8 cellular contexts compared by ENCODE assay signal in genomic region chr14:104799657-104800599, GRCh38. TPM values are rescaled to one million over a fixed set of nuclear protein-coding genes. Genes with fewer than 3 reads are reported as not detected.
DNase-seq lines count a peak whose midpoint lies in the region; ATAC-seq and TF ChIP-seq lines count a peak whose summit lies in the region.

No MANE protein-coding gene starts in this region.

- in situ Hi-C loops in G401 (cut with HindIII; ENCODE audit: low sequenced_read_pairs) = no loop called here

- ATAC-seq in activated CD8-positive, alpha-beta memory T cell treated with anti-CD3 and anti-CD28 coated beads, Interleukin-2, amount 10 ng/mL, durations not matched to agents 7 days and 5 days = peak; percentile 73

- H3K4me3 ChIP-seq in endodermal cell (ENCODE audit: low read length) = peak overlapping the region; percentile 90
- peak overlapping the region; percentile 46 for H3K4me3 ChIP-seq in mesodermal cell (ENCODE audit: extremely low read depth, insufficient read depth, low read length, poor library complexity, severe bottlenecking)

- H3K27ac Mint-ChIP-seq in activated CD8-positive, alpha-beta memory T cell treated with anti-CD3 and anti-CD28 coated beads, Interleukin-2, amount 10 ng/mL, durations not matched to agents 7 days and 5 days = peak overlapping the region; percentile 42
- peak overlapping the region; percentile 93 for H3K27ac Mint-ChIP-seq in endodermal cell

- CTCF ChIA-PET in activated CD8-positive, alpha-beta memory T cell treated with anti-CD3 and anti-CD28 coated beads, Interleukin-2, amount 10 ng/mL, durations not matched to agents 7 days and 5 days (lab: Charles Lee) = interaction anchor here (0.7 to 2.4 kb wide), 11 partner anchors 8 to 123 kb away, joined by 3 to 15 read pairs (median 3); partner anchors contain the start of gene ADSS1

- H3K36me3 Mint-ChIP-seq in activated CD8-positive, alpha-beta memory T cell treated with anti-CD3 and anti-CD28 coated beads, Interleukin-2, amount 10 ng/mL, durations not matched to agents 7 days and 5 days = no peaks in the 10 kb centered on the region
- peaks cover 3% of the 10 kb centered on the region for H3K36me3 Mint-ChIP-seq in endodermal cell (ENCODE audit: low read depth)

- H3K9me3 Mint-ChIP-seq in activated CD8-positive, alpha-beta memory T cell treated with anti-CD3 and anti-CD28 coated beads, Interleukin-2, amount 10 ng/mL, durations not matched to agents 7 days and 5 days (ENCODE audit: low read depth) = no peaks in the 10 kb centered on the region
- H3K9me3 Mint-ChIP-seq in endodermal cell = no peaks in the 10 kb centered on the region

- H3K27me3 ChIP-seq in endodermal cell (ENCODE audit: control insufficient read depth, insufficient read depth, low read length, poor library complexity, severe bottlenecking) = peaks cover 16% of the 10 kb centered on the region

- peak; percentile 66 for TF ChIP-seq CTCF in endodermal cell (conservative IDR thresholded peaks at IDR 0.05)

- no peaks in the 10 kb centered on the region for H3K9me3 ChIP-seq in endodermal cell (ENCODE audit: control insufficient read depth, low read length)
- no peaks in the 10 kb centered on the region for H3K9me3 ChIP-seq in mesodermal cell (ENCODE audit: control insufficient read depth, low read length)

- H3K4me1 ChIP-seq in endodermal cell (ENCODE audit: control insufficient read depth, insufficient read depth, low read length) (peaks cover 12% of the 10 kb centered on the region), mesodermal cell (ENCODE audit: control insufficient read depth, insufficient read depth, low read length, poor library complexity, severe bottlenecking) (peaks cover 27% of the 10 kb centered on the region)

- peak; percentile 57 for DNase-seq in G401 (ENCODE audit: low spot score)
- peak; percentile 63 for DNase-seq in HCEC 1CT
- DNase-seq in NCI-H510A treated with DMSO at 0.1 percent for 48 hours (lab: John Stamatoyannopoulos, UW) = peak; percentile 57
- DNase-seq in activated CD8-positive, alpha-beta memory T cell treated with anti-CD3 and anti-CD28 coated beads, Interleukin-2, amount 10 ng/mL, durations not matched to agents 7 days and 5 days = peak; percentile 86
- DNase-seq in endodermal cell = peak; percentile 88
- peak; percentile 60 to 82 for DNase-seq in stimulated activated CD8-positive, alpha-beta memory T cell treated with anti-CD3 and anti-CD28 coated beads, Interleukin-2, amount 100 ng/mL, for 1 hour (ENCODE audit: low read depth in 2 of 2)
- no peak for DNase-seq in NCI-H187 (lab: John Stamatoyannopoulos, UW)

- no peak overlapping the region for H3K27ac ChIP-seq in endodermal cell (ENCODE audit: low read depth, low read length)
- peak overlapping the region; percentile 20 for H3K27ac ChIP-seq in mesodermal cell (ENCODE audit: low read depth, low read length, severe bottlenecking)

- WGBS in endodermal cell (ENCODE audit: insufficient coverage in 1 of 2, insufficient read length in 1 of 2), 2 experiments = 0 to 2% methylated on average over 14 to 66 of the region's 68 CpGs
- 2 to 6% methylated on average over 39 to 48 of the region's 68 CpGs for WGBS in mesodermal cell (ENCODE audit: insufficient coverage in 2 of 2), 2 experiments

- H3K36me3 ChIP-seq in endodermal cell (ENCODE audit: control insufficient read depth, insufficient read depth, low read length) = no peaks in the 10 kb centered on the region
- H3K36me3 ChIP-seq in mesodermal cell (ENCODE audit: control insufficient read depth, insufficient read depth, low read length) = no peaks in the 10 kb centered on the region

- peak overlapping the region; percentile 48 for H3K9ac ChIP-seq in endodermal cell (ENCODE audit: extremely low read depth, low read length, poor library complexity, severe bottlenecking)

- H3K4me1 Mint-ChIP-seq in activated CD8-positive, alpha-beta memory T cell treated with anti-CD3 and anti-CD28 coated beads, Interleukin-2, amount 10 ng/mL, durations not matched to agents 7 days and 5 days = peaks cover 23% of the 10 kb centered on the region
- peaks cover 17% of the 10 kb centered on the region for H3K4me1 Mint-ChIP-seq in endodermal cell

- H3K4me3 Mint-ChIP-seq in activated CD8-positive, alpha-beta memory T cell treated with anti-CD3 and anti-CD28 coated beads, Interleukin-2, amount 10 ng/mL, durations not matched to agents 7 days and 5 days = peak overlapping the region; percentile 39
- H3K4me3 Mint-ChIP-seq in endodermal cell = peak overlapping the region; percentile 78

- peaks cover 6% of the 10 kb centered on the region for H3K27me3 Mint-ChIP-seq in activated CD8-positive, alpha-beta memory T cell treated with anti-CD3 and anti-CD28 coated beads, Interleukin-2, amount 10 ng/mL, durations not matched to agents 7 days and 5 days
- H3K27me3 Mint-ChIP-seq in endodermal cell (ENCODE audit: insufficient read depth) = peaks cover 41% of the 10 kb centered on the region

RNA-seq across cellular contexts. Expression of gene ZBTB42, which starts 1.0 kb away (rescaled TPM):
- 14.3 and 25.3 TPM in 2 replicates for total RNA-seq in G401 (2014; rRNA removed; shearing (Covaris generic))
- 1 to 10 TPM; 4.9 to 5.5 TPM for total RNA-seq in activated CD8-positive, alpha-beta memory T cell treated with anti-CD3 and anti-CD28 coated beads, Interleukin-2, amount 10 ng/mL, durations not matched to agents 7 days and 5 days
- total RNA-seq in endodermal cell = 1 to 10 TPM; 7.7 to 8.4 TPM
- polyA plus RNA-seq in endodermal cell (2013, experiment 1 of 2) = 2.4 TPM
- 2.6 TPM for polyA plus RNA-seq in endodermal cell (2013, experiment 2 of 2)
- 4.0 TPM for polyA plus RNA-seq in mesodermal cell (2013, experiment 1 of 2)
- 3.3 TPM for polyA plus RNA-seq in mesodermal cell (2013, experiment 2 of 2)

RNA-seq across cellular contexts. Expression of gene AKT1, which starts 4.4 kb away (rescaled TPM):
- 220 and 224 TPM in 2 replicates for total RNA-seq in G401 (2014; rRNA removed; shearing (Covaris generic))
- total RNA-seq in activated CD8-positive, alpha-beta memory T cell treated with anti-CD3 and anti-CD28 coated beads, Interleukin-2, amount 10 ng/mL, durations not matched to agents 7 days and 5 days = 100 to 1,000 TPM; 178 to 202 TPM
- 100 to 1,000 TPM; 133 to 152 TPM for total RNA-seq in endodermal cell
- polyA plus RNA-seq in endodermal cell (2013, experiment 1 of 2) = 103 TPM
- polyA plus RNA-seq in endodermal cell (2013, experiment 2 of 2) = 95.5 TPM
- polyA plus RNA-seq in mesodermal cell (2013, experiment 1 of 2) = 113 TPM
- polyA plus RNA-seq in mesodermal cell (2013, experiment 2 of 2) = 91.0 TPM

RNA-seq across cellular contexts. Expression of gene SIVA1, which starts 47.0 kb away (rescaled TPM):
- total RNA-seq in G401 (2014; rRNA removed; shearing (Covaris generic)) = 207 and 294 TPM in 2 replicates
- 100 to 1,000 TPM; 127 to 140 TPM for total RNA-seq in activated CD8-positive, alpha-beta memory T cell treated with anti-CD3 and anti-CD28 coated beads, Interleukin-2, amount 10 ng/mL, durations not matched to agents 7 days and 5 days
- total RNA-seq in endodermal cell = 10 to 100 TPM; 82.5 to 87.3 TPM
- polyA plus RNA-seq in endodermal cell (2013, experiment 1 of 2) = 89.7 TPM
- polyA plus RNA-seq in endodermal cell (2013, experiment 2 of 2) = 92.2 TPM
- 95.2 TPM for polyA plus RNA-seq in mesodermal cell (2013, experiment 1 of 2)
- 79.0 TPM for polyA plus RNA-seq in mesodermal cell (2013, experiment 2 of 2)

Comparison
In these comparisons a context has a peak if more than half of its experiments do, and no peak if none do; other contexts are left out.
1. DNase-seq: peak in G401 (single experiment), HCEC 1CT (single experiment), NCI-H510A treated with DMSO at 0.1 percent for 48 hours (single experiment), activated CD8-positive, alpha-beta memory T cell treated with anti-CD3 and anti-CD28 coated beads, Interleukin-2, amount 10 ng/mL, durations not matched to agents 7 days and 5 days (single experiment), endodermal cell (single experiment) and stimulated activated CD8-positive, alpha-beta memory T cell treated with anti-CD3 and anti-CD28 coated beads, Interleukin-2, amount 100 ng/mL, for 1 hour (2 of 2); none in NCI-H187 (0 of 2).